ENCODE assay signal across 1 cellular context in genomic region chr1:96370752-96371151, GRCh38.
TF ChIP-seq lines count a peak whose summit lies in the region.

No MANE protein-coding gene starts in this region.

TF ChIP-seq in HepG2, 621 proteins besides CTCF, POLR2A, EP300 and RAD21 (continued from another document):
- TF ChIP-seq ZBTB14 (CRISPR knock-in tag; IDR thresholded peaks at IDR 0.05), result no peak
- no peak for TF ChIP-seq FOXP1 (IDR thresholded peaks at IDR 0.05)
- TF ChIP-seq FOXP1 (CRISPR knock-in tag; IDR thresholded peaks at IDR 0.05), result no peak
- TF ChIP-seq DBP (CRISPR knock-in tag; IDR thresholded peaks at IDR 0.05; ENCODE audit: not compliant biosample characterization), result no peak
- no peak for TF ChIP-seq ZNF780A (CRISPR knock-in tag; IDR thresholded peaks at IDR 0.05)
- TF ChIP-seq ZNF773 (CRISPR knock-in tag; IDR thresholded peaks at IDR 0.05; ENCODE audit: borderline replicate concordance), result no peak
- TF ChIP-seq ZNF816 (CRISPR knock-in tag; IDR thresholded peaks at IDR 0.05; ENCODE audit: borderline replicate concordance), result no peak
- no peak for TF ChIP-seq TRIM24 (CRISPR knock-in tag; IDR thresholded peaks at IDR 0.05)
- no peak for TF ChIP-seq FOXO4 (CRISPR knock-in tag; conservative IDR thresholded peaks at IDR 0.05)
- TF ChIP-seq FOXC1 (CRISPR knock-in tag; IDR thresholded peaks at IDR 0.05; ENCODE audit: borderline replicate concordance), result no peak
- TF ChIP-seq ZNF253 (CRISPR knock-in tag; IDR thresholded peaks at IDR 0.05; ENCODE audit: borderline replicate concordance), result no peak
- no peak for TF ChIP-seq ATAD3A (CRISPR knock-in tag; IDR thresholded peaks at IDR 0.05)
TF ChIP-seq in HepG2: peak in this region for 0.
